21 cellular contexts compared by ENCODE assay signal in the genomic region with DNA sequence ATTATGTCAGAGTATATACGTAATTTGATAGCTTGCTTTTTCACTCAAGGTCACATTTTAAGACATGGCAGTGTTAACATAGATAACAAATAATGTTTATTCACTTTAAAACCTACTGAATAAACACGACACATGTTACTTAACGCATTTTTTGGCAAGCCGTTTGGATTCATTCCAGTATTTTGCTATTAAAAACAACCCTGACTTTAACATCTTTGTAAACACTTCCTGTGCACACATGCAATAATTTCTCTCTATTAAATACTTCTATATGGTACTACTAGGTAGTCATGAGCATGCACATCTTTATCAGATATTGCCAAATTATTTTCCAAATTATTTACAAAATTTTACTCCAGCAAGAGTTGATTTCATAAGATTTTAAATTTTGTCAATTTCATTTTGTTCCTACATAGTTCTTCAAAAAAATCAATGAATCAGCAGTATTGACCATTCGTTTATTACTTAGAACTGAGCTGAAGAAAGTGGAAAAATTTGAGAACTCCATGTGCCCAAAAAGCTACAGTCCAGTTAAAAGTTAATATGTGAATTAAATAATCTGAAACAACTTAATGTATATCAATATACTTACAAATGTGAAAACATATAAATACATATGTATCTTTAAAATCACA. TPM values are rescaled to one million over a fixed set of nuclear protein-coding genes. Genes with fewer than 3 reads are reported as not detected.
A peak's percentile ranks its signal among the peaks of the same experiment; 100 is the strongest.
DNase-seq lines count a peak whose midpoint lies in the region; ATAC-seq lines count a peak whose summit lies in the region.
"Had no signal": no experiment of that assay in that cellular context is flagged by ENCODE, and none has a peak within 500 bp of the region (broad histone marks: within the 10 kb centered on the region; RNA-seq: fewer than 3 reads in every experiment).

No MANE protein-coding gene starts in this region.

- peak; percentile 17 for DNase-seq in NCI-H2029 (lab: John Stamatoyannopoulos, UW)
- DNase-seq in NCI-H2029 treated with DMSO at 0.1 percent for 48 hours (lab: John Stamatoyannopoulos, UW), result no peak
- DNase-seq in NCI-H1694 (lab: John Stamatoyannopoulos, UW), result peak; percentile 9
- DNase-seq in SHP77 (lab: John Stamatoyannopoulos, UW), result peak; percentile 19 to 20
- peak; percentile 55 to 82 for DNase-seq in lung microvascular endothelial cell (ENCODE audit: low read depth in 2 of 2)
- no peak for DNase-seq in left lobe of liver (ENCODE audit: low spot score)
- no peak for DNase-seq in activated T-cell treated with anti-CD3 and anti-CD28 coated beads for 4 hours
- DNase-seq: activated CD4-positive, alpha-beta T cell treated with anti-CD3 and anti-CD28 coated beads for 48 hours; activated naive CD4-positive, alpha-beta T cell; activated T-cell treated with anti-CD3 and anti-CD28 coated beads, Interleukin-2, amount 50 U/mL, for 4 hours; CD4-positive, alpha-beta T cell; cerebellar nuclear complex; KG1; NCI-H1930; SIG-M5; stimulated activated CD4-positive, alpha-beta T cell treated with anti-CD3 and anti-CD28 coated beads, Interleukin-1b, Interleukin-23, amount 100 ng/mL, for 48 hours had no signal

- no peak for ATAC-seq in left lobe of liver
- no peak for ATAC-seq in HG03045 (IDR thresholded peaks at IDR 0.05; ENCODE audit: unreplicated experiment)
- ATAC-seq: activated T-cell treated with anti-CD3 and anti-CD28 coated beads, Interleukin-2, amount 50 U/mL, for 4 hours; natural killer cell treated with Interleukin-12 subunit alpha and Interleukin-12 subunit beta and Interleukin-15 and Interleukin-18, amount 100 ng/mL, for 72 hours; Panc1 had no signal

RNA-seq across cellular contexts. Expression of a gene that starts 26.8 kb away (rescaled TPM):
- total RNA-seq in lung microvascular endothelial cell (16.1 and 17.4 TPM in 2 replicates), left lobe of liver (1.6 TPM)
- total RNA-seq: activated CD8-positive, alpha-beta memory T cell treated with anti-CD3 and anti-CD28 coated beads for 36 hours; activated T-cell treated with anti-CD3 and anti-CD28 coated beads, Interleukin-2, amount 50 U/mL, for 4 hours; CD4-positive, alpha-beta T cell; HT-29 had no signal

Comparison
In these comparisons a context has a peak if more than half of its experiments do, and no peak if none do; other contexts are left out.
1. DNase-seq: peak in NCI-H2029 (single experiment), NCI-H1694 (single experiment), SHP77 (2 of 2) and lung microvascular endothelial cell (2 of 2); none in NCI-H2029 treated with DMSO at 0.1 percent for 48 hours (single experiment), left lobe of liver (single experiment) and activated T-cell treated with anti-CD3 and anti-CD28 coated beads for 4 hours (single experiment).